In genomic region chr7:116863168-116863670, GRCh38 we compare ENCODE assay signal across 8 cellular contexts. TPM values are rescaled to one million over a fixed set of nuclear protein-coding genes. Genes with fewer than 3 reads are reported as not detected.
DNase-seq lines count a peak whose midpoint lies in the region; ATAC-seq, FAIRE-seq and TF ChIP-seq lines count a peak whose summit lies in the region.

No MANE protein-coding gene starts in this region.

- 0 out of 2 replicates have a peak overlapping the region, but pooled peaks have one; percentile 91 for H2BK5ac ChIP-seq in H1 (ENCODE audit: low read depth, low read length)

- no peak for TF ChIP-seq EP300 in H1 (IDR thresholded peaks at IDR 0.05; ENCODE audit: borderline replicate concordance in 1 of 2, low read depth in 2 of 2, low read length in 2 of 2)

- H3K27ac ChIP-seq in SJSA1 (peak overlapping the region; percentile 85), H1 (ENCODE audit: low read depth, low read length) (peak overlapping the region; percentile 60), upper lobe of right lung (peak overlapping the region; percentile 97)

- peak overlapping the region; percentile 6 for H4K5ac ChIP-seq in H1 (ENCODE audit: insufficient read length, low read depth, low read length)

- no peak overlapping the region for H2BK20ac ChIP-seq in H1 (ENCODE audit: low read length)

- no peak overlapping the region for H3K14ac ChIP-seq in H1 (ENCODE audit: insufficient read length)

- H2BK12ac ChIP-seq in H1 (ENCODE audit: low read depth, low read length), result no peak overlapping the region

- H3K27me3 Mint-ChIP-seq in mesothelial cell of epicardium (ENCODE audit: low read depth), result no peaks in the 10 kb centered on the region

- H2BK120ac ChIP-seq in H1 (replicated peaks; ENCODE audit: low read depth, low read length), result no peak overlapping the region

- peak overlapping the region; percentile 100 for H3K4me3 ChIP-seq in SJSA1
- peak overlapping the region; percentile 71 to 84 (median 80) for H3K4me3 ChIP-seq in H1 (ENCODE audit: extremely low read depth in 1 of 4, insufficient read depth in 2 of 4, low read depth in 3 of 4, low read length in 4 of 4)
- peak overlapping the region; percentile 87 for H3K4me3 ChIP-seq in upper lobe of right lung

- intact Hi-C loops in Right ventricle myocardium superior (cut with DNase I) (loop anchor here (10.0 kb wide), 1 partner anchor 52 kb away; no protein-coding TSS in a partner anchor), cardiac septum (cut with DNase I) (loop anchor here (10.0 kb wide), 1 partner anchor 52 kb away; no protein-coding TSS in a partner anchor), upper lobe of right lung (cut with DNase I) (no loop called here)

- no peak for FAIRE-seq in H1 (lab: Jason Lieb, UNC)

- 0 out of 2 replicates have a peak overlapping the region, but pooled peaks have one; percentile 2 for H2AFZ ChIP-seq in H1 (ENCODE audit: low read length)

- peak overlapping the region; percentile 96 for H3K27ac Mint-ChIP-seq in mesothelial cell of epicardium

- no peaks in the 10 kb centered on the region for H3K27me3 ChIP-seq in SJSA1 (replicated peaks)
- H3K27me3 ChIP-seq in H1 (replicated peaks in 1 of 4; ENCODE audit: control insufficient read depth in 3 of 4, extremely low read depth in 1 of 4, insufficient read depth in 3 of 4, low read length in 3 of 4), result no peaks in the 10 kb centered on the region
- no peaks in the 10 kb centered on the region for H3K27me3 ChIP-seq in upper lobe of right lung

- peak overlapping the region; percentile 82 to 83 for H3K4me2 ChIP-seq in H1 (ENCODE audit: insufficient read depth in 1 of 2, low read depth in 2 of 2, low read length in 2 of 2)

- no peaks in the 10 kb centered on the region; the same call in 1 of the 2 replicates for H3K79me1 ChIP-seq in H1 (ENCODE audit: low read depth, low read length)

- no peak for TF ChIP-seq CTCF in H1 (IDR thresholded peaks at IDR 0.05; ENCODE audit: control extremely low read depth in 1 of 3, insufficient read depth in 1 of 3, low read depth in 1 of 3, low read length in 3 of 3)
- no peak for TF ChIP-seq CTCF in mesothelial cell of epicardium (IDR thresholded peaks at IDR 0.05; ENCODE audit: unreplicated experiment)
- no peak for TF ChIP-seq CTCF in upper lobe of right lung (IDR thresholded peaks at IDR 0.05)

- no peak overlapping the region for H3K4ac ChIP-seq in H1 (replicated peaks; ENCODE audit: insufficient read length, low read depth, low read length)

- H3K56ac ChIP-seq in H1 (replicated peaks; ENCODE audit: insufficient read length, low read depth, low read length), result peak overlapping the region; percentile 62

- peak overlapping the region in 3 of 4 experiments; percentile 64 to 94 (median 90); a peak in 6 of 7 replicates for H3K9ac ChIP-seq in H1 (replicated peaks in 1 of 4; ENCODE audit: extremely low read depth in 1 of 4, low read depth in 3 of 4, low read length in 3 of 4)

- H3K9me3 ChIP-seq in SJSA1 (replicated peaks), result no peaks in the 10 kb centered on the region
- no peaks in the 10 kb centered on the region for H3K9me3 ChIP-seq in H1 (ENCODE audit: insufficient read depth in 2 of 2, low read depth in 1 of 2, low read length in 1 of 2)
- no peaks in the 10 kb centered on the region for H3K9me3 ChIP-seq in upper lobe of right lung

- no peaks in the 10 kb centered on the region for H3K9me3 Mint-ChIP-seq in mesothelial cell of epicardium

- no peak overlapping the region for H2AK5ac ChIP-seq in H1 (ENCODE audit: low read depth, low read length)

- H4K20me1 ChIP-seq in H1 (replicated peaks in 1 of 2; ENCODE audit: control insufficient read depth in 1 of 2, insufficient read depth in 2 of 2, low read length in 2 of 2), result peaks cover 3 to 4% of the 10 kb centered on the region in 2 experiments

- TF ChIP-seq POLR2A in H1 (IDR thresholded peaks at IDR 0.05; ENCODE audit: control extremely low read depth in 1 of 2, low read depth in 2 of 2, low read length in 2 of 2), result no peak; a peak in 1 of 3 replicates

- H3K23me2 ChIP-seq in H1 (ENCODE audit: low read depth, low read length), result no peaks in the 10 kb centered on the region

- H3K4me1 ChIP-seq in SJSA1 (replicated peaks), result peaks cover 5% of the 10 kb centered on the region
- H3K4me1 ChIP-seq in H1 (replicated peaks in 1 of 4; ENCODE audit: control insufficient read depth in 3 of 4, insufficient read depth in 4 of 4, low read length in 3 of 4), result peaks cover 0 to 3% (median 1%) of the 10 kb centered on the region in 4 experiments; a peak in 4 of 7 replicates
- peaks cover 23% of the 10 kb centered on the region for H3K4me1 ChIP-seq in upper lobe of right lung

- peak overlapping the region; percentile 83; the same call in 1 of the 2 replicates for H4K8ac ChIP-seq in H1 (ENCODE audit: extremely low read depth, insufficient read depth, low read length)

- POLR2A ChIA-PET in H1 (lab: Charles Lee; ENCODE audit: partially characterized antibody), result interaction anchor here (0.6 to 1.4 kb wide), 3 partner anchors 11 to 251 kb away, joined by 3 to 4 read pairs (median 3); no protein-coding TSS in a partner anchor

- 0 out of 2 replicates have a peak overlapping the region, but pooled peaks have one; percentile 51 for H3K18ac ChIP-seq in H1 (ENCODE audit: extremely low read depth, low read length)

- 3% methylated on average over 15 of the region's 15 CpGs; no CpG with 5 or more reads in 1 of the 2 experiments for WGBS in H1 (ENCODE audit: extremely low coverage in 1 of 2, insufficient coverage in 1 of 2, insufficient read length in 1 of 2, insufficient replicate concordance in 2 of 2, low coverage in 1 of 2, low lambda C conversion rate in 2 of 2, missing lambda C conversion rate in 1 of 2), 2 experiments

- no peak overlapping the region for H2BK15ac ChIP-seq in H1 (ENCODE audit: low read length)

- peaks cover 34% of the 10 kb centered on the region for H3K4me1 Mint-ChIP-seq in mesothelial cell of epicardium

- no peaks in the 10 kb centered on the region for H3K36me3 Mint-ChIP-seq in mesothelial cell of epicardium

- ATAC-seq in Right ventricle myocardium superior (ENCODE audit: poor library complexity) (peak; percentile 4), HG03066 (IDR thresholded peaks at IDR 0.05; ENCODE audit: low read depth, unreplicated experiment) (peak; percentile 7), upper lobe of right lung (no peak)

- peaks cover 27 to 53% of the 10 kb centered on the region in 2 experiments for H3K79me2 ChIP-seq in H1 (ENCODE audit: control insufficient read depth in 1 of 2, insufficient read depth in 2 of 2, low read length in 2 of 2)

- H3K4me3 Mint-ChIP-seq in mesothelial cell of epicardium, result peak overlapping the region; percentile 94

- H3K23ac ChIP-seq in H1 (ENCODE audit: insufficient read length), result no peak overlapping the region

- TF ChIP-seq RAD21 in H1 (IDR thresholded peaks at IDR 0.05 in 1 of 2, conservative IDR thresholded peaks at IDR 0.05 in 1 of 2; ENCODE audit: low read depth in 2 of 2, low read length in 2 of 2), result no peak

- DNase-seq in Right ventricle myocardium superior (no peak), cardiac septum (ENCODE audit: low spot score) (no peak), SJSA1 (ENCODE audit: low read depth in 1 of 2, low spot score in 2 of 2) (peak in 1 of 2 experiments; percentile 48), H1 (ENCODE audit: low read depth in 1 of 2, low spot score in 2 of 2) (peak in 1 of 2 experiments; percentile 51), mesothelial cell of epicardium (ENCODE audit: low spot score in 2 of 2, unreplicated experiment in 2 of 2) (peak in 1 of 2 experiments; percentile 44), upper lobe of right lung (peak; percentile 66), DMS153 (lab: John Stamatoyannopoulos, UW) (no peak)

- peak overlapping the region; percentile 85 for H4K91ac ChIP-seq in H1 (replicated peaks; ENCODE audit: insufficient read length, low read length)

- H3K36me3 ChIP-seq in SJSA1, result peaks cover 3% of the 10 kb centered on the region
- no peaks in the 10 kb centered on the region for H3K36me3 ChIP-seq in H1 (ENCODE audit: control insufficient read depth in 2 of 4, insufficient read depth in 4 of 4, low read length in 3 of 4)
- H3K36me3 ChIP-seq in upper lobe of right lung, result no peaks in the 10 kb centered on the region

- CTCF ChIA-PET in H1 (lab: Charles Lee; ENCODE audit: partially characterized antibody), result no interaction called here

TF ChIP-seq in H1, 55 proteins besides CTCF, POLR2A, EP300 and RAD21:
- TF ChIP-seq TCF12 (IDR thresholded peaks at IDR 0.05; ENCODE audit: low read depth, low read length), result no peak
- TF ChIP-seq ASH2L (IDR thresholded peaks at IDR 0.05; ENCODE audit: low read length), result peak; percentile 7
- TF ChIP-seq YY1 (IDR thresholded peaks at IDR 0.05; ENCODE audit: low read depth, low read length), result peak; percentile 34; the same call in 1 of the 2 replicates
- no peak for TF ChIP-seq KDM1A (IDR thresholded peaks at IDR 0.05; ENCODE audit: borderline replicate concordance, low read length)
- no peak for TF ChIP-seq GTF2F1 (IDR thresholded peaks at IDR 0.05; ENCODE audit: borderline replicate concordance, low read depth, low read length)
TF ChIP-seq in H1: peak in this region for 2.

RNA-seq across cellular contexts. Expression of gene CAPZA2, which starts 0.8 kb away (rescaled TPM):
- total RNA-seq in Right ventricle myocardium superior, result 344 TPM
- total RNA-seq in cardiac septum, result 313 TPM
- 157 and 250 TPM in 2 replicates for total RNA-seq in SJSA1 (2014; rRNA removed; shearing (Covaris generic))
- total RNA-seq in H1 (2021; fragmentation: NEBNext Ultra II Directional; extraction: Animal tissue kit (Norgen Biotek cat#: 25700)), result 141 and 145 TPM in 2 replicates
- polyA plus RNA-seq in H1 (2011; rRNA removed), result 8.7 and 33.2 TPM in 2 replicates
- polyA plus RNA-seq in H1 (2011; cell fraction: cytosol; rRNA removed), result 34.6 TPM
- 5.8 TPM for polyA plus RNA-seq in H1 (2011; cell fraction: nucleus; rRNA removed)
- polyA plus RNA-seq in H1 (2012, experiment 1 of 2), result 50.2 to 123 TPM (median 60.7 TPM) in 4 replicates
- polyA plus RNA-seq in H1 (2012, experiment 2 of 2), result 28.7 TPM
- polyA plus RNA-seq in H1 (2013, experiment 1 of 2), result 43.8 TPM
- polyA plus RNA-seq in H1 (2013, experiment 2 of 2), result 43.5 TPM
- polyA minus RNA-seq in H1 (2011; rRNA and poly(A)+ RNA removed), result 27.6 and 46.3 TPM in 2 replicates
- 23.0 TPM for polyA minus RNA-seq in H1 (2011; cell fraction: cytosol; rRNA and poly(A)+ RNA removed)
- 50.7 TPM for polyA minus RNA-seq in H1 (2011; cell fraction: nucleus; rRNA and poly(A)+ RNA removed)
- total RNA-seq in mesothelial cell of epicardium, result 109 to 137 TPM (median 122 TPM) in 3 replicates
- total RNA-seq in upper lobe of right lung, result 249 TPM
